8 cellular contexts compared by ENCODE assay signal in the genomic region with DNA sequence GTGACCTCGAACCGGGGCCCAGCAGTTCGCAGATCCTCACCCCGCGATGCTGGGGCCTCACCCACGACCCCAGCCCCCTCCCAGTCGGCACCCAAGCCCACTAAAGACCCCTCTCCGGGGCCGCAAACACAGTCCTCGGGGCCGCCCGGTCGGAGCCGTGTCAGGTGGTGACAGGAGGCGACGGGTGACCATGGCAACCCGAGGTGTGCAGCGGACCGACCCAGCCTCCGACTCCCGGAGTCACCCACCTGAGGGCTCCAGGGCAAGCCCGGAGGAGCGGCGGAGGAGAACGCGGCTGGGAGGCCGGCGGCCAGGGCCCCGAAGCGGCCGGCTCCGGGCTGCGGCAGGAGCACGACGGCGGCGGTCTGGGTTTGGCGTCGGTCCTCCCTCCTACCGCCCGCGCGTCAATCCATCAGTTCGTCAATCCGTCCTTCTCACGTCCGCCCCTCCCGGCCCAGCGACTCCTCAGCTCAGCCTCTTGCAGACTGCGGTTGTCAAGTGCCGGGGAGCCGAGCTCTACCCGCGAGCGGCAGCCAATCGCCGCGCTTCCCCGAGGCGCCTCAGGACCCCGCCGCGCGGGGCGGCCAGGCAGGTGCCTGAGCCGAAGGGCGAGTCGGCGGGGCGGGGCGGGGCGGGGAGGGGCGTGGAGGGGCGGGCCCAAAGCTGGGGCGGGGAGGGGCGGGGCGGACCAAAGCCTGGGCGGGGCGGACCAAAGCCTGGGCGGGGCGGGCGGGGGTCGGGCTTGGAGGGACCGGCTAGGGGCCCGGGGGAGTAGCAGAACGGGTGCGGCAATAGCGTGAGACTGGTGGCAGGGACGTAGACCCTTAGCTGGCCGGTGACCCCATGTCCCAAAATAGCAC. TPM values are rescaled to one million over a fixed set of nuclear protein-coding genes. Genes with fewer than 3 reads are reported as not detected.
DNase-seq lines count a peak whose midpoint lies in the region; ATAC-seq and TF ChIP-seq lines count a peak whose summit lies in the region.

WDR47 (minus strand) TSS at position 489 of the 860 bp plus-strand sequence. CDS start 18,590 bp downstream, outside the sequence.

- CTCF ChIA-PET in activated naive CD4-positive, alpha-beta T cell treated with anti-CD3 and anti-CD28 coated beads for 36 hours (lab: Charles Lee), result interaction anchor here (0.6 to 0.8 kb wide), 3 partner anchors 71 to 690 kb away, joined by 3 to 6 read pairs (median 3); no protein-coding TSS in a partner anchor

- no peaks in the 10 kb centered on the region for H3K9me3 Mint-ChIP-seq in activated naive CD4-positive, alpha-beta T cell treated with anti-CD3 and anti-CD28 coated beads for 36 hours

- DNase-seq in GM04503 (ENCODE audit: low read depth) (peak; percentile 62), HFF-Myc (ENCODE audit: extremely low read depth, low read depth) (peak; percentile 79), MV-4-11 (lab: John Stamatoyannopoulos, UW) (peak; percentile 95), SK-MEL-5 (ENCODE audit: low read depth, low spot score) (peak; percentile 93)
- peak; percentile 97 for DNase-seq in activated naive CD4-positive, alpha-beta T cell treated with anti-CD3 and anti-CD28 coated beads for 36 hours

- H3K27me3 ChIP-seq in gastroesophageal sphincter, result no peaks in the 10 kb centered on the region
- peaks cover 16% of the 10 kb centered on the region for H3K27me3 ChIP-seq in neutrophil

- H3K27ac ChIP-seq in gastroesophageal sphincter (peak within 1 kb of the TSS; percentile 23 to 91 (median 86)), neutrophil (peak within 1 kb of the TSS; percentile 94)

- H3K36me3 Mint-ChIP-seq in activated naive CD4-positive, alpha-beta T cell treated with anti-CD3 and anti-CD28 coated beads for 36 hours (ENCODE audit: low read depth), result no peaks in the 10 kb centered on the region

- no peak for TF ChIP-seq EP300 in gastroesophageal sphincter (IDR thresholded peaks at IDR 0.05)

- H3K4me1 ChIP-seq in gastroesophageal sphincter (peaks cover 0 to 27% (median 0%) of the 10 kb centered on the region in 3 donors), neutrophil (ENCODE audit: control insufficient read depth in 1 of 2, insufficient read depth in 1 of 2, low read depth in 1 of 2, low read length in 1 of 2) (peaks cover 20 to 22% of the 10 kb centered on the region in 2 experiments)

- peak within 1 kb of the TSS; percentile 96 for H3K4me3 ChIP-seq in HFF-Myc (replicated peaks; ENCODE audit: low read depth, low read length)
- peak within 1 kb of the TSS; percentile 67 to 88 for H3K4me3 ChIP-seq in gastroesophageal sphincter
- H3K4me3 ChIP-seq in neutrophil (ENCODE audit: low read depth in 1 of 2, low read length in 1 of 2), result peak within 1 kb of the TSS; percentile 82 to 98

- H3K36me3 ChIP-seq in gastroesophageal sphincter (no peaks in the 10 kb centered on the region), neutrophil (no peaks in the 10 kb centered on the region)

- H3K27me3 Mint-ChIP-seq in activated naive CD4-positive, alpha-beta T cell treated with anti-CD3 and anti-CD28 coated beads for 36 hours (ENCODE audit: low read depth), result no peaks in the 10 kb centered on the region

- TF ChIP-seq POLR2A in gastroesophageal sphincter (IDR thresholded peaks at IDR 0.05), result peak; percentile 95

- in situ Hi-C loops in SK-MEL-5 (cut with HindIII; ENCODE audit: low pct_unique_long_range_greater_than_20kb, low sequenced_read_pairs), result no loop called here

- 0% methylated on average over 3 of the region's 90 CpGs; no CpG with 5 or more reads in 1 of the 2 donors for WGBS in gastroesophageal sphincter (ENCODE audit: low coverage in 1 of 2), 2 donors

- H3K4me3 Mint-ChIP-seq in activated naive CD4-positive, alpha-beta T cell treated with anti-CD3 and anti-CD28 coated beads for 36 hours, result peak within 1 kb of the TSS; percentile 73

- peak within 1 kb of the TSS; percentile 6 for H3K27ac Mint-ChIP-seq in activated naive CD4-positive, alpha-beta T cell treated with anti-CD3 and anti-CD28 coated beads for 36 hours

- TF ChIP-seq CTCF in HFF-Myc (IDR thresholded peaks at IDR 0.05; ENCODE audit: low read depth, low read length, missing control alignments) (no peak), gastroesophageal sphincter (IDR thresholded peaks at IDR 0.05) (no peak), neutrophil (IDR thresholded peaks at IDR 0.05) (peak; percentile 62), subcutaneous adipose tissue (IDR thresholded peaks at IDR 0.05; ENCODE audit: low read depth) (no peak)

- ATAC-seq in gastroesophageal sphincter, result peak; percentile 99

- H3K9me3 ChIP-seq in gastroesophageal sphincter (no peaks in the 10 kb centered on the region), neutrophil (no peaks in the 10 kb centered on the region)

- peaks cover 12% of the 10 kb centered on the region for H3K4me1 Mint-ChIP-seq in activated naive CD4-positive, alpha-beta T cell treated with anti-CD3 and anti-CD28 coated beads for 36 hours (ENCODE audit: low read depth)

- intact Hi-C loops in activated naive CD4-positive, alpha-beta T cell treated with anti-CD3 and anti-CD28 coated beads for 36 hours (cut with micrococcal nuclease), result loop anchor here (1.0 to 5.0 kb wide), 11 partner anchors 33 to 350 kb away; partner anchors contain the start of genes CLCC1, GPSM2, PRPF38B and PSRC1

RNA-seq across cellular contexts. Expression of gene WDR47, which starts in this region (rescaled TPM):
- total RNA-seq in SK-MEL-5 (2014; rRNA removed; shearing (Covaris generic)), result 6.2 and 7.9 TPM in 2 replicates
- 4.2 and 5.9 TPM in 2 replicates for polyA plus RNA-seq in SK-MEL-5 (2015; cell fraction: cytosol; rRNA removed)
- polyA plus RNA-seq in SK-MEL-5 (2015; cell fraction: nucleus; rRNA removed), result 7.3 and 10.0 TPM in 2 replicates
- total RNA-seq in activated naive CD4-positive, alpha-beta T cell treated with anti-CD3 and anti-CD28 coated beads for 36 hours, result 1 to 10 TPM; 8.2 to 8.4 TPM
- 10 to 100 TPM; 19.7 to 31.3 (median 25.1) TPM for total RNA-seq in gastroesophageal sphincter
- 10 to 100 TPM; 13.0 to 18.1 (median 13.7) TPM for total RNA-seq in subcutaneous adipose tissue

Comparison
In these comparisons a context has a peak if more than half of its experiments do, and no peak if none do; other contexts are left out.
1. Peak in every context shown above with its lines: DNase-seq, ATAC-seq, H3K4me3 ChIP-seq and H3K27ac ChIP-seq.